In the genomic region with DNA sequence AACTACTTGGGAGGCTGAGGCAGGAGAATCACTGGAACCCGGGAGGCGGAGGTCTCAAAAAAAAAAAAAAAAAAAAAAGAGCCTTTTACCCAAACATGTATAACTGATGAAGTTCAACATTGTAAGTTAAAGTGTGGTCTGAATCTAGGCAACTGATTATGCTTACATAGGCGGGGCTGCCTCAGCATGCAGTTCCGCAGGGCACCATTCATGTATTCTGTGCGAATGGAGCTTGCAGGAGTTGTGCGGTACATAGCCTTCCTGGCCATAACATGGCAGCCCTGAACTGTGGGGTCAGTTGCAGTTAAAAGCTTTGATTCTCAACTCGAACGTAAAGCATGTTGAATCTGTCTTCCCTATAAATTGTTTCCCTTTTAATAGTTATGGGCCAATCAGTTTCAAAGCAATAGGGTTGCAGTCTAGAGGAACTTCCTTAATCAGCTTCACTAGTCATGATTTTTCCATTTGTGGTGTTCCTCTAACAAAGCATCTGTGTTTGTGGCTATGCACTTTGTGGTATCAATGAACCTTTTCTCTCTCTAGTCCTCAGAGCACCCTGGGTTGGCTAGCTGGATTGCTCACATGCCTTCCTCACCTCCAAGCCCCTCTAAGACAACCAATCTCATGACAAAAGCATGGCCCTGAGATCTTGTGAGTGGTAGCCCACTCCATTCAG, we compare ENCODE assay signal across 1 cellular context.
TF ChIP-seq lines count a peak whose summit lies in the region.

No MANE protein-coding gene starts in this region.

TF ChIP-seq in GM12878, 131 proteins besides CTCF, POLR2A, EP300 and RAD21 (continued from another document):
- TF ChIP-seq, protein P1, sequence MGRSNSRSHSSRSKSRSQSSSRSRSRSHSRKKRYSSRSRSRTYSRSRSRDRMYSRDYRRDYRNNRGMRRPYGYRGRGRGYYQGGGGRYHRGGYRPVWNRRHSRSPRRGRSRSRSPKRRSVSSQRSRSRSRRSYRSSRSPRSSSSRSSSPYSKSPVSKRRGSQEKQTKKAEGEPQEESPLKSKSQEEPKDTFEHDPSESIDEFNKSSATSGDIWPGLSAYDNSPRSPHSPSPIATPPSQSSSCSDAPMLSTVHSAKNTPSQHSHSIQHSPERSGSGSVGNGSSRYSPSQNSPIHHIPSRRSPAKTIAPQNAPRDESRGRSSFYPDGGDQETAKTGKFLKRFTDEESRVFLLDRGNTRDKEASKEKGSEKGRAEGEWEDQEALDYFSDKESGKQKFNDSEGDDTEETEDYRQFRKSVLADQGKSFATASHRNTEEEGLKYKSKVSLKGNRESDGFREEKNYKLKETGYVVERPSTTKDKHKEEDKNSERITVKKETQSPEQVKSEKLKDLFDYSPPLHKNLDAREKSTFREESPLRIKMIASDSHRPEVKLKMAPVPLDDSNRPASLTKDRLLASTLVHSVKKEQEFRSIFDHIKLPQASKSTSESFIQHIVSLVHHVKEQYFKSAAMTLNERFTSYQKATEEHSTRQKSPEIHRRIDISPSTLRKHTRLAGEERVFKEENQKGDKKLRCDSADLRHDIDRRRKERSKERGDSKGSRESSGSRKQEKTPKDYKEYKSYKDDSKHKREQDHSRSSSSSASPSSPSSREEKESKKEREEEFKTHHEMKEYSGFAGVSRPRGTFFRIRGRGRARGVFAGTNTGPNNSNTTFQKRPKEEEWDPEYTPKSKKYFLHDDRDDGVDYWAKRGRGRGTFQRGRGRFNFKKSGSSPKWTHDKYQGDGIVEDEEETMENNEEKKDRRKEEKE (IDR thresholded peaks at IDR 0.05), result no peak
- TF ChIP-seq MEF2A (IDR thresholded peaks at IDR 0.05; ENCODE audit: insufficient read depth, low read depth, low read length), result no peak
- no peak for TF ChIP-seq GABPA (IDR thresholded peaks at IDR 0.05; ENCODE audit: low read depth)
- no peak for TF ChIP-seq STAT1 (conservative IDR thresholded peaks at IDR 0.05)
- TF ChIP-seq IKZF2 (IDR thresholded peaks at IDR 0.05), result peak in 1 of 2 experiments; percentile 12; a peak in 1 of 4 replicates
- no peak for TF ChIP-seq NFXL1 (IDR thresholded peaks at IDR 0.05; ENCODE audit: borderline replicate concordance)
- no peak for TF ChIP-seq ETV6 (conservative IDR thresholded peaks at IDR 0.05 in 1 of 2, IDR thresholded peaks at IDR 0.05 in 1 of 2; ENCODE audit: borderline replicate concordance in 1 of 2, low read depth in 1 of 2)
- no peak for TF ChIP-seq BCL11A (IDR thresholded peaks at IDR 0.05; ENCODE audit: low read depth, low read length)
- no peak; a peak in 1 of 4 replicates for TF ChIP-seq BHLHE40 (IDR thresholded peaks at IDR 0.05; ENCODE audit: borderline replicate concordance in 1 of 2, low read depth in 2 of 2, low read length in 1 of 2)
- peak; percentile 55 for TF ChIP-seq RUNX3 (IDR thresholded peaks at IDR 0.05; ENCODE audit: low read length)
- TF ChIP-seq HDGF (IDR thresholded peaks at IDR 0.05), result no peak
